Comparison of ENCODE assay signal across 17 cellular contexts in genomic region chr3:40465456-40465855, GRCh38. TPM values are rescaled to one million over a fixed set of nuclear protein-coding genes. Genes with fewer than 3 reads are reported as not detected.
DNase-seq lines count a peak whose midpoint lies in the region; ATAC-seq lines count a peak whose summit lies in the region.
"Had no signal": no experiment of that assay in that cellular context is flagged by ENCODE, and none has a peak within 500 bp of the region (broad histone marks: within the 10 kb centered on the region; RNA-seq: fewer than 3 reads in every experiment).

No MANE protein-coding gene starts in this region.

- peak overlapping the region in 6 of 7 donors; percentile 30 to 94 (median 57) for H3K27ac Mint-ChIP-seq in CD4-positive, alpha-beta memory T cell
- peak overlapping the region; percentile 41 for H3K27ac Mint-ChIP-seq in T-helper 17 cell
- peak overlapping the region in 7 of 9 donors; percentile 35 to 90 (median 76) for H3K27ac Mint-ChIP-seq in naive thymus-derived CD4-positive, alpha-beta T cell

- no peaks in the 10 kb centered on the region for H3K9me3 Mint-ChIP-seq in CD4-positive, alpha-beta memory T cell
- peaks cover 0 to 2% (median 0%) of the 10 kb centered on the region in 11 donors for H3K9me3 Mint-ChIP-seq in naive thymus-derived CD4-positive, alpha-beta T cell
- H3K9me3 Mint-ChIP-seq: naive B cell; T-helper 2 cell treated with Interferon-gamma antibody and Interleukin-4, amounts not matched to agents 5 μg/mL and 100 μg/mL, for 36 hours had no signal

- peaks cover 23% of the 10 kb centered on the region for H3K4me1 ChIP-seq in CD4-positive, alpha-beta memory T cell (ENCODE audit: insufficient read depth, low read length)
- H3K4me1 ChIP-seq in naive thymus-derived CD4-positive, alpha-beta T cell (ENCODE audit: control insufficient read depth in 2 of 2, insufficient read depth in 2 of 2, low read length in 2 of 2) = peaks cover 13 to 20% of the 10 kb centered on the region in 2 donors
- H3K4me1 ChIP-seq: breast epithelium had no signal

- H3K27me3 Mint-ChIP-seq in CD4-positive, alpha-beta memory T cell = no peaks in the 10 kb centered on the region
- H3K27me3 Mint-ChIP-seq in T-helper 17 cell = no peaks in the 10 kb centered on the region
- H3K27me3 Mint-ChIP-seq in naive thymus-derived CD4-positive, alpha-beta T cell = no peaks in the 10 kb centered on the region
- H3K27me3 Mint-ChIP-seq: naive B cell had no signal

- peaks cover 20 to 35% (median 22%) of the 10 kb centered on the region in 4 donors for H3K4me1 Mint-ChIP-seq in CD4-positive, alpha-beta memory T cell
- peaks cover 17% of the 10 kb centered on the region for H3K4me1 Mint-ChIP-seq in T-helper 17 cell
- H3K4me1 Mint-ChIP-seq in naive thymus-derived CD4-positive, alpha-beta T cell = peaks cover 13 to 38% (median 34%) of the 10 kb centered on the region in 7 donors

- H3K36me3 ChIP-seq in CD4-positive, alpha-beta memory T cell (ENCODE audit: insufficient read depth, low read length) = peaks cover 25% of the 10 kb centered on the region
- peaks cover 0 to 31% (median 4%) of the 10 kb centered on the region in 3 experiments for H3K36me3 ChIP-seq in naive thymus-derived CD4-positive, alpha-beta T cell (ENCODE audit: control insufficient read depth in 2 of 3, insufficient read depth in 3 of 3, low read length in 3 of 3)

- no peaks in the 10 kb centered on the region for H3K27me3 ChIP-seq in CD4-positive, alpha-beta memory T cell (ENCODE audit: insufficient read depth, low read length)
- no peaks in the 10 kb centered on the region for H3K27me3 ChIP-seq in naive thymus-derived CD4-positive, alpha-beta T cell (ENCODE audit: control insufficient read depth in 2 of 2, insufficient read depth in 2 of 2, low read length in 2 of 2)
- H3K27me3 ChIP-seq: breast epithelium had no signal

- DNase-seq in DMS53 (lab: John Stamatoyannopoulos, UW) (peak; percentile 1), DMS53 treated with DMSO at 0.1 percent for 48 hours (lab: John Stamatoyannopoulos, UW; ENCODE audit: unreplicated experiment) (no peak), T-helper 17 cell (no peak), SIG-M5 treated with dmso at 0.1 percent for 504 hours (lab: John Stamatoyannopoulos, UW; ENCODE audit: unreplicated experiment) (no peak), GF-D8 (lab: John Stamatoyannopoulos, UW) (no peak)
- no peak for DNase-seq in CD4-positive, alpha-beta memory T cell
- no peak for DNase-seq in naive thymus-derived CD4-positive, alpha-beta T cell
- DNase-seq: activated CD4-positive, alpha-beta T cell treated with anti-CD3 and anti-CD28 coated beads for 1 hour; C1 segment of cervical spinal cord; naive B cell; NCI-H1436; Right ventricle myocardium superior; stimulated activated naive CD4-positive, alpha-beta T cell had no signal

- peaks cover 43% of the 10 kb centered on the region in 2 donors for H3K36me3 Mint-ChIP-seq in CD4-positive, alpha-beta memory T cell
- no peaks in the 10 kb centered on the region for H3K36me3 Mint-ChIP-seq in T-helper 17 cell (ENCODE audit: low read depth)
- peaks cover 16 to 61% (median 40%) of the 10 kb centered on the region in 5 donors for H3K36me3 Mint-ChIP-seq in naive thymus-derived CD4-positive, alpha-beta T cell

- no peak overlapping the region for H3K4me3 Mint-ChIP-seq in CD4-positive, alpha-beta memory T cell
- peak overlapping the region; percentile 13 for H3K4me3 Mint-ChIP-seq in T-helper 17 cell
- peak overlapping the region in 1 of 10 donors; percentile 1 for H3K4me3 Mint-ChIP-seq in naive thymus-derived CD4-positive, alpha-beta T cell
- H3K4me3 Mint-ChIP-seq: naive B cell; T-helper 2 cell treated with Interferon-gamma antibody and Interleukin-4, amounts not matched to agents 5 μg/mL and 100 μg/mL, for 36 hours had no signal

- no peak overlapping the region for H3K4me3 ChIP-seq in CD4-positive, alpha-beta memory T cell (ENCODE audit: low read length in 2 of 2)
- no peak overlapping the region for H3K4me3 ChIP-seq in naive thymus-derived CD4-positive, alpha-beta T cell (ENCODE audit: low read length)
- H3K4me3 ChIP-seq: breast epithelium had no signal

- intact Hi-C loops in CD4-positive, alpha-beta memory T cell (cut with micrococcal nuclease) = no loop called here
- intact Hi-C loops in naive thymus-derived CD4-positive, alpha-beta T cell (cut with micrococcal nuclease) = no loop called here

- ATAC-seq in T-helper 17 cell (no peak), GM18868 (IDR thresholded peaks at IDR 0.05; ENCODE audit: unreplicated experiment) (no peak)
- no peak for ATAC-seq in naive thymus-derived CD4-positive, alpha-beta T cell
- ATAC-seq: esophagus mucosa had no signal

- POLR2A ChIA-PET in CD4-positive, alpha-beta memory T cell (lab: Charles Lee; ENCODE audit: partially characterized antibody) = interaction anchor here (0.6 to 2.8 kb wide), 8 partner anchors 9 to 755 kb away, joined by 3 to 19 read pairs (median 5); partner anchors contain the start of gene ZNF620
- POLR2A ChIA-PET in naive thymus-derived CD4-positive, alpha-beta T cell (lab: Charles Lee) = interaction anchor here (0.7 to 2.0 kb wide), 6 partner anchors 8 to 154 kb away, joined by 3 to 12 read pairs (median 4); partner anchors contain the start of genes RPL14 and ZNF619

- H3K9me3 ChIP-seq in CD4-positive, alpha-beta memory T cell (ENCODE audit: control insufficient read depth in 1 of 2, low read length in 2 of 2) = no peaks in the 10 kb centered on the region
- H3K9me3 ChIP-seq in T-helper 17 cell (ENCODE audit: control insufficient read depth, low read length, poor library complexity, severe bottlenecking) = no peaks in the 10 kb centered on the region
- H3K9me3 ChIP-seq in naive thymus-derived CD4-positive, alpha-beta T cell (ENCODE audit: control insufficient read depth in 2 of 3, low read length in 3 of 3) = no peaks in the 10 kb centered on the region
- H3K9me3 ChIP-seq: breast epithelium had no signal

- no peak overlapping the region for H3K27ac ChIP-seq in CD4-positive, alpha-beta memory T cell (ENCODE audit: low read depth, low read length)
- no peak overlapping the region for H3K27ac ChIP-seq in naive thymus-derived CD4-positive, alpha-beta T cell (ENCODE audit: low read depth, low read length)
- H3K27ac ChIP-seq: breast epithelium had no signal

- CTCF ChIA-PET in CD4-positive, alpha-beta memory T cell (lab: Charles Lee; ENCODE audit: partially characterized antibody) = no interaction called here
- CTCF ChIA-PET in naive thymus-derived CD4-positive, alpha-beta T cell (lab: Charles Lee) = no interaction called here

RNA-seq across cellular contexts. Expression of gene RPL14, which starts 8.3 kb away (rescaled TPM):
- 1,000 to 10,000 TPM; 2,669 to 2,785 TPM for total RNA-seq in CD4-positive, alpha-beta memory T cell
- 1,000 to 10,000 TPM; 1,004 to 1,669 TPM for polyA plus RNA-seq in CD4-positive, alpha-beta memory T cell
- total RNA-seq in T-helper 17 cell = 1,000 to 10,000 TPM; 2,732 to 3,433 TPM
- 1,000 to 10,000 TPM; 2,135 to 3,746 (median 3,320) TPM for total RNA-seq in naive thymus-derived CD4-positive, alpha-beta T cell
- 1,000 to 10,000 TPM; 1,689 to 2,002 TPM for polyA plus RNA-seq in naive thymus-derived CD4-positive, alpha-beta T cell

RNA-seq across cellular contexts. Expression of gene ZNF619, which starts 11.5 kb away (rescaled TPM):
- total RNA-seq in CD4-positive, alpha-beta memory T cell = 10 to 100 TPM; 14.0 to 16.6 TPM
- polyA plus RNA-seq in CD4-positive, alpha-beta memory T cell = 1 to 10 TPM; 2.3 to 2.9 TPM
- 1 to 10 TPM; 5.0 to 8.4 TPM for total RNA-seq in T-helper 17 cell
- 10 to 100 TPM in 3 of 5 experiments, 1 to 10 TPM in 2; 5.0 to 13.9 (median 12.3) TPM for total RNA-seq in naive thymus-derived CD4-positive, alpha-beta T cell
- polyA plus RNA-seq in naive thymus-derived CD4-positive, alpha-beta T cell = 1 to 10 TPM; 2.9 to 3.2 TPM

RNA-seq across cellular contexts. Expression of gene ZNF620, which starts 40.4 kb away (rescaled TPM):
- 1 to 10 TPM; 3.7 to 3.8 TPM for total RNA-seq in CD4-positive, alpha-beta memory T cell
- polyA plus RNA-seq in CD4-positive, alpha-beta memory T cell = 1 to 10 TPM; 1.2 to 3.4 TPM
- total RNA-seq in T-helper 17 cell = 1 to 10 TPM in 1 of 2 donors, under 1 TPM in 1; 0.94 to 2.5 TPM
- 1 to 10 TPM; 1.3 to 6.4 (median 3.3) TPM for total RNA-seq in naive thymus-derived CD4-positive, alpha-beta T cell
- 1 to 10 TPM; 3.6 to 3.8 TPM for polyA plus RNA-seq in naive thymus-derived CD4-positive, alpha-beta T cell

RNA-seq across cellular contexts. Expression of gene ZNF621, which starts 59.3 kb away (rescaled TPM):
- total RNA-seq in CD4-positive, alpha-beta memory T cell = 10 to 100 TPM; 23.7 to 27.4 TPM
- polyA plus RNA-seq in CD4-positive, alpha-beta memory T cell = 1 to 10 TPM; 1.6 to 3.8 TPM
- 10 to 100 TPM; 16.6 to 17.1 TPM for total RNA-seq in T-helper 17 cell
- total RNA-seq in naive thymus-derived CD4-positive, alpha-beta T cell = 10 to 100 TPM; 14.6 to 26.9 (median 21.9) TPM
- polyA plus RNA-seq in naive thymus-derived CD4-positive, alpha-beta T cell = 1 to 10 TPM; 2.8 to 4.6 TPM
